34 cellular contexts compared by ENCODE assay signal in genomic region chr7:9869566-9869965, GRCh38.
"Had no signal": no experiment of that assay in that cellular context is flagged by ENCODE, and none has a peak within 500 bp of the region (broad histone marks: within the 10 kb centered on the region; RNA-seq: fewer than 3 reads in every experiment).

No MANE protein-coding gene starts in this region.

- H3K27me3 ChIP-seq: adrenal gland, body of pancreas, brain microvascular endothelial cell, breast epithelium had no signal

- H3K4me3 ChIP-seq: adrenal gland, body of pancreas, breast epithelium had no signal

- ATAC-seq: activated CD8-positive, alpha-beta T cell treated with anti-CD3 and anti-CD28 coated beads for 36 hours; activated naive CD4-positive, alpha-beta T cell treated with anti-CD3 and anti-CD28 coated beads, Interleukin-2, amount 50 U/mL, for 72 hours; activated T-cell treated with anti-CD3 and anti-CD28 coated beads, Interleukin-2, amount 50 U/mL, for 4 hours; activated T-cell treated with anti-CD3 and anti-CD28 coated beads, Interleukin-2, amount 50 U/mL, for 72 hours; activated T-helper 17 cell treated with anti-CD3 and anti-CD28 coated beads, Interleukin-2, amount 50 U/mL, for 72 hours; body of pancreas had no signal

- DNase-seq: activated B cell treated with CpG ODN at 0.5 μM for 24 hours; activated CD4-positive, alpha-beta memory T cell treated with anti-CD3 and anti-CD28 coated beads for 36 hours; activated CD4-positive, alpha-beta T cell treated with anti-CD3 and anti-CD28 coated beads for 4 hours; activated CD4-positive, alpha-beta T cell treated with anti-CD3 and anti-CD28 coated beads, Interleukin-2, amount 10 ng/mL, durations not matched to agents 24 days and 14 days; activated CD4-positive, alpha-beta T cell treated with anti-CD3 and anti-CD28 coated beads, Interleukin-2, amount 50 U/mL, for 1 hour; activated CD4-positive, alpha-beta T cell treated with anti-CD3 and anti-CD28 coated beads, Interleukin-2, amount 50 U/mL, for 4 hours; activated CD4-positive, CD25-positive, alpha-beta regulatory T cell treated with anti-CD3 and anti-CD28 coated beads, Interleukin-2, amount 50 U/mL, for 72 hours; activated CD8-positive, alpha-beta memory T cell treated with anti-CD3 and anti-CD28 coated beads, Interleukin-2, amount 50 U/mL, for 4 hours; activated CD8-positive, alpha-beta T cell treated with anti-CD3 and anti-CD28 coated beads for 36 hours; activated effector memory CD4-positive, alpha-beta T cell treated with anti-CD3 and anti-CD28 coated beads, Interleukin-2, amount 50 U/mL, for 16 hours; activated gamma-delta T cell treated with Interleukin-2 at 50 U/mL for 16 hours; activated naive CD4-positive, alpha-beta T cell; activated naive CD4-positive, alpha-beta T cell treated with anti-CD3 and anti-CD28 coated beads for 36 hours; activated naive CD4-positive, alpha-beta T cell treated with anti-CD3 and anti-CD28 coated beads, Interleukin-2, amount 50 U/mL, for 16 hours; activated naive CD8-positive, alpha-beta T cell treated with anti-CD3 and anti-CD28 coated beads for 36 hours; activated T-cell treated with anti-CD3 and anti-CD28 coated beads for 4 hours; activated T-cell treated with anti-CD3 and anti-CD28 coated beads, Interleukin-2, amount 50 U/mL, for 1 hour; activated T-cell treated with anti-CD3 and anti-CD28 coated beads, Interleukin-2, amount 50 U/mL, for 4 hours; activated T-cell treated with anti-CD3 and anti-CD28 coated beads, Interleukin-2, amount 50 U/mL, for 72 hours; adrenal gland; amniotic stem cell; aorta; body of pancreas; brain microvascular endothelial cell; central memory CD4-positive, alpha-beta T cell; T-helper 1 cell; T-helper 2 cell; T-helper 9 cell had no signal

- H3K36me3 ChIP-seq: adrenal gland, brain microvascular endothelial cell, breast epithelium had no signal

- FAIRE-seq: astrocyte, TTC549 had no signal

- H3K9me3 ChIP-seq: adrenal gland, body of pancreas had no signal

- H3K4me1 ChIP-seq: adrenal gland, body of pancreas, breast epithelium had no signal

- H3K27ac ChIP-seq: adrenal gland, body of pancreas, brain microvascular endothelial cell, breast epithelium, VCaP had no signal
